In the genomic region with DNA sequence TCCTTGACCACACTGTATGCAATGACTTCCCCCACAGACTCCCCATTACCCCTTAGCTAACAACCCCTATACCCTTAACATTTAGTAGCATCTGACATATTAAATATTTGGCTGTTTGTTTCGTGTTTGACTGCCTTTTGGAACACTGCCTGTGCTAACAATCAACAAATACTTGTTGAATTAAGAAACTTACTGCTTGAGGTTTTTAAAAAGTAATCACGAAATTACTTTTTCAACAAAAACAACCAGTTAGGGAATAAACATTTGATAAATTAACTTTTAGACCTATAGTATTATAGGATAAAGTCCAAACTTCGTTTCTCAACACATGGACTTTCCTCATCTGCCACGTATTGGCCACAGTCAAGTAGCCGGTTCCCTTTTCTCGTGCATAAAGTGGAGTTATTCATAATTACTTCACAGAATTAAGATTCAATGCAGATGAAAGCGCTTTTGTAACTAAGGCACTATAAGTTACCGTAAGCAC, we compare ENCODE assay signal across 8 cellular contexts. TPM values are rescaled to one million over a fixed set of nuclear protein-coding genes. Genes with fewer than 3 reads are reported as not detected.
DNase-seq lines count a peak whose midpoint lies in the region; ATAC-seq and TF ChIP-seq lines count a peak whose summit lies in the region.

No MANE protein-coding gene starts in this region.

- in situ Hi-C loops in HAP-1 (cut with MboI; ENCODE audit: low sequenced_read_pairs) = no loop called here

- H3K36me3 ChIP-seq in HAP-1 (replicated peaks) (peaks cover 7% of the 10 kb centered on the region; the same call in 1 of the 2 replicates), SJSA1 (peaks cover 10% of the 10 kb centered on the region), suprapubic skin (peaks cover 6% of the 10 kb centered on the region)

- no peak overlapping the region for H3K27ac ChIP-seq in SJSA1
- H3K27ac ChIP-seq in right cardiac atrium (ENCODE audit: low read length) = no peak overlapping the region
- H3K27ac ChIP-seq in suprapubic skin = no peak overlapping the region

- H3K4me1 ChIP-seq in HAP-1 (peaks cover 11% of the 10 kb centered on the region), SJSA1 (replicated peaks) (peaks cover 4% of the 10 kb centered on the region; the same call in 1 of the 2 replicates), right cardiac atrium (ENCODE audit: control insufficient read depth, insufficient read depth, low read length) (no peaks in the 10 kb centered on the region), suprapubic skin (peaks cover 8% of the 10 kb centered on the region)

- peak overlapping the region; percentile 31 for H3K4me3 ChIP-seq in GM12875 (ENCODE audit: low read depth, low read length)
- peak overlapping the region; percentile 59 for H3K4me3 ChIP-seq in HAP-1
- peak overlapping the region; percentile 67 for H3K4me3 ChIP-seq in SJSA1
- H3K4me3 ChIP-seq in right cardiac atrium (ENCODE audit: low read length) = peak overlapping the region; percentile 40
- peak overlapping the region; percentile 81 for H3K4me3 ChIP-seq in suprapubic skin

- no peak for TF ChIP-seq EP300 in suprapubic skin (IDR thresholded peaks at IDR 0.05)

- DNase-seq in HAP-1 (ENCODE audit: low spot score in 2 of 2) (no peak), SJSA1 (ENCODE audit: low read depth in 1 of 2, low spot score in 2 of 2) (no peak), right cardiac atrium (no peak), suprapubic skin (ENCODE audit: low spot score in 2 of 2) (no peak), cerebellar cortex (ENCODE audit: low spot score) (no peak), NCI-H526 (lab: John Stamatoyannopoulos, UW) (no peak)
- no peak for DNase-seq in stimulated activated CD4-positive, alpha-beta T cell treated with anti-CD3 and anti-CD28 coated beads, Interleukin-12 subunit alpha, Interleukin-12 subunit beta, amount 100 ng/mL, for 4 hours

- TF ChIP-seq CTCF in GM12875 (IDR thresholded peaks at IDR 0.05; ENCODE audit: borderline replicate concordance, insufficient read depth, low read depth, low read length) (no peak), suprapubic skin (IDR thresholded peaks at IDR 0.05) (no peak)

- no peak for TF ChIP-seq POLR2A in suprapubic skin (IDR thresholded peaks at IDR 0.05)

- intact Hi-C loops in right cardiac atrium (cut with DNase I) = loop anchor here in 1 of 4 donors (10.0 kb wide), 1 partner anchor 331 kb away; no protein-coding TSS in a partner anchor

- H3K27me3 ChIP-seq in HAP-1 (ENCODE audit: low read depth) = no peaks in the 10 kb centered on the region
- H3K27me3 ChIP-seq in SJSA1 (replicated peaks) = no peaks in the 10 kb centered on the region
- no peaks in the 10 kb centered on the region for H3K27me3 ChIP-seq in right cardiac atrium (ENCODE audit: control insufficient read depth, insufficient read depth)
- no peaks in the 10 kb centered on the region for H3K27me3 ChIP-seq in suprapubic skin

- WGBS in right cardiac atrium = 11% methylated on average over 8 of the region's 8 CpGs
- 10% methylated on average over 8 of the region's 8 CpGs for WGBS in suprapubic skin

- ATAC-seq in right cardiac atrium = peak in 1 of 2 donors; percentile 1

- H3K9me3 ChIP-seq in HAP-1 (no peaks in the 10 kb centered on the region), SJSA1 (replicated peaks) (no peaks in the 10 kb centered on the region), right cardiac atrium (ENCODE audit: control insufficient read depth, low read length) (no peaks in the 10 kb centered on the region), suprapubic skin (no peaks in the 10 kb centered on the region)

RNA-seq across cellular contexts. Expression of a gene that starts 0.6 kb away (rescaled TPM):
- 47.9 and 156 TPM in 2 replicates for total RNA-seq in SJSA1 (2014; rRNA removed; shearing (Covaris generic))
- total RNA-seq in right cardiac atrium (10 to 100 TPM; 18.1 to 24.4 (median 22.3) TPM), suprapubic skin (10 to 100 TPM; 12.2 to 20.8 (median 17.1) TPM)
- polyA plus RNA-seq in right cardiac atrium = 9.2 TPM

RNA-seq across cellular contexts. Expression of a gene that starts 25.3 kb away (rescaled TPM):
- not detected in 2 replicates for total RNA-seq in SJSA1 (2014; rRNA removed; shearing (Covaris generic))
- not detected for total RNA-seq in right cardiac atrium
- polyA plus RNA-seq in right cardiac atrium = not detected
- not detected for total RNA-seq in suprapubic skin

RNA-seq across cellular contexts. Expression of a gene that starts 45.3 kb away (rescaled TPM):
- not detected in 2 replicates for total RNA-seq in SJSA1 (2014; rRNA removed; shearing (Covaris generic))
- total RNA-seq in right cardiac atrium = 1 to 10 TPM in 1 of 4 donors, under 1 TPM in 1, not detected in 2; 0.14 to 2.5 TPM
- 2.2 TPM for polyA plus RNA-seq in right cardiac atrium
- total RNA-seq in suprapubic skin = not detected

Comparison
In these comparisons a context has a peak if more than half of its experiments do, and no peak if none do; other contexts are left out.
1. H3K4me3 ChIP-seq: peak in every context shown above with its lines; median percentile 81 in suprapubic skin; 67 in SJSA1; 59 in HAP-1; 40 in right cardiac atrium; 31 in GM12875.